In genomic region chr16:84585886-84586285, GRCh38 we compare ENCODE assay signal across 8 cellular contexts. TPM values are rescaled to one million over a fixed set of nuclear protein-coding genes. Genes with fewer than 3 reads are reported as not detected.
DNase-seq lines count a peak whose midpoint lies in the region; ATAC-seq, FAIRE-seq and TF ChIP-seq lines count a peak whose summit lies in the region.

No MANE protein-coding gene starts in this region.

- H3K79me2 ChIP-seq in K562 (ENCODE audit: control insufficient read depth, insufficient read depth, low read length) (peaks cover 6% of the 10 kb centered on the region; the same call in 1 of the 3 replicates), PC-9 (ENCODE audit: low read depth) (peaks cover 67% of the 10 kb centered on the region)

- no peaks in the 10 kb centered on the region for H3K9me2 ChIP-seq in PC-9 (ENCODE audit: insufficient read depth)

- CTCF ChIA-PET in A673 (lab: Charles Lee) (no interaction called here), K562 (lab: Yijun Ruan, JAX; ENCODE audit: low intra/inter-chr PET ratio) (no interaction called here), PC-9 (lab: Charles Lee) (no interaction called here)

- H3K4me1 ChIP-seq in A673 (ENCODE audit: insufficient read depth, low read length, poor library complexity, severe bottlenecking) (no peaks in the 10 kb centered on the region), K562 (replicated peaks in 1 of 2; ENCODE audit: control insufficient read depth in 2 of 2, insufficient read depth in 2 of 2, low read length in 2 of 2) (peaks cover 0 to 12% of the 10 kb centered on the region in 2 experiments; a peak in 3 of 5 replicates), PC-9 (replicated peaks; ENCODE audit: insufficient read depth) (no peaks in the 10 kb centered on the region)

- no peak for TF ChIP-seq RAD21 in K562 (CRISPR knock-in tag; conservative IDR thresholded peaks at IDR 0.05 in 1 of 2, IDR thresholded peaks at IDR 0.05 in 1 of 2)

- no peak overlapping the region for H3K4me3 ChIP-seq in A673 (ENCODE audit: low read depth, low read length, poor library complexity, severe bottlenecking)
- no peak overlapping the region for H3K4me3 ChIP-seq in K562
- H3K4me3 ChIP-seq in PC-9: no peak overlapping the region

- intact Hi-C loops in A673 (cut with micrococcal nuclease; ENCODE audit: unreplicated experiment) (no loop called here), K562 (cut with micrococcal nuclease) (no loop called here), sciatic nerve (cut with DNase I) (no loop called here), PC-9 (cut with micrococcal nuclease; ENCODE audit: unreplicated experiment) (no loop called here)

- FAIRE-seq in K562 (lab: Jason Lieb, UNC): peak; percentile 97

- POLR2A ChIA-PET in A673 (lab: Charles Lee; ENCODE audit: low non-redundant PET) (no interaction called here), K562 (lab: Yijun Ruan, JAX) (interaction anchor here (0.6 to 1.9 kb wide), 6 partner anchors 9 to 44 kb away, joined by 3 to 6 read pairs (median 4); no protein-coding TSS in a partner anchor), PC-9 (lab: Charles Lee; ENCODE audit: unreplicated experiment) (no interaction called here)

- H3K9ac ChIP-seq in K562 (ENCODE audit: insufficient read depth in 1 of 2, low read depth in 2 of 2, low read length in 2 of 2): no peak overlapping the region

- no peak for TF ChIP-seq EP300 in K562 (IDR thresholded peaks at IDR 0.05; ENCODE audit: low read length)

- H3K36me3 ChIP-seq in A673 (ENCODE audit: insufficient read depth, low read length, poor library complexity, severe bottlenecking) (no peaks in the 10 kb centered on the region), K562 (ENCODE audit: control insufficient read depth, insufficient read depth, low read length) (peaks cover 21% of the 10 kb centered on the region; the same call in 1 of the 3 replicates), PC-9 (ENCODE audit: low read depth) (peaks cover 12% of the 10 kb centered on the region; the same call in 1 of the 2 replicates)

- BruUV-seq in A673 (replicated peaks; lab: Mats Ljungman, UMichigan) (no TSS peak), K562 (replicated peaks; lab: Mats Ljungman, UMichigan) (no TSS peak), PC-9 (replicated peaks; lab: Mats Ljungman, UMichigan) (no TSS peak)

- DNase-seq in A673 (ENCODE audit: low spot score) (peak; percentile 33), K562 (ENCODE audit: extremely low read depth in 1 of 4, low spot score in 3 of 4) (peak; percentile 72 to 88 (median 74)), sciatic nerve (ENCODE audit: low spot score) (no peak), activated gamma-delta T cell treated with Interleukin-2 at 50 U/mL for 16 hours (no peak), PC-9 (no peak), SW 1271 (lab: John Stamatoyannopoulos, UW) (no peak)

- no peaks in the 10 kb centered on the region for H3K9me1 ChIP-seq in K562 (ENCODE audit: control insufficient read depth, insufficient read depth, low read length)

- TF ChIP-seq CTCF in A673 (conservative IDR thresholded peaks at IDR 0.05; ENCODE audit: low read depth, low read length) (no peak), K562 (IDR thresholded peaks at IDR 0.05 in 2 of 3, conservative IDR thresholded peaks at IDR 0.05 in 1 of 3; ENCODE audit: insufficient read depth in 2 of 3, low read depth in 1 of 3, low read length in 3 of 3) (no peak), PC-9 (conservative IDR thresholded peaks at IDR 0.05) (no peak)

- WGBS in K562 (ENCODE audit: insufficient coverage, low coverage, missing lambda C conversion rate): 36% methylated on average over 10 of the region's 10 CpGs

- in situ Hi-C loops in K562 (cut with MboI): no loop called here

- H3K27me3 ChIP-seq in A673 (replicated peaks; ENCODE audit: insufficient read depth, low read depth, low read length, poor library complexity) (no peaks in the 10 kb centered on the region), K562 (ENCODE audit: control insufficient read depth in 2 of 2, insufficient read depth in 2 of 2, low read length in 2 of 2) (no peaks in the 10 kb centered on the region), PC-9 (ENCODE audit: insufficient read depth, low read depth) (no peaks in the 10 kb centered on the region)

- H3F3A ChIP-seq in PC-9 (ENCODE audit: insufficient read depth, low read depth): peaks cover 66% of the 10 kb centered on the region

- peak; percentile 67 for ATAC-seq in HG03432 (IDR thresholded peaks at IDR 0.05; ENCODE audit: unreplicated experiment)
- ATAC-seq in K562: peak; percentile 100
- peak; percentile 49 for ATAC-seq in sciatic nerve

- TF ChIP-seq POLR2A in GM19193 (IDR thresholded peaks at IDR 0.05; ENCODE audit: extremely low read depth, insufficient read depth, insufficient read length) (peak; percentile 32), K562 (conservative IDR thresholded peaks at IDR 0.05) (no peak)

- H3K9me3 ChIP-seq in A673 (ENCODE audit: low read depth, low read length, poor library complexity, severe bottlenecking): no peaks in the 10 kb centered on the region
- no peaks in the 10 kb centered on the region for H3K9me3 ChIP-seq in K562 (replicated peaks; ENCODE audit: control insufficient read depth, insufficient read depth, low read depth, low read length)
- H3K9me3 ChIP-seq in PC-9 (ENCODE audit: insufficient read depth, low read depth): no peaks in the 10 kb centered on the region

- peak overlapping the region; percentile 58 for H3K4me2 ChIP-seq in K562 (ENCODE audit: insufficient read depth, low read length)
- no peak overlapping the region for H3K4me2 ChIP-seq in PC-9

- H3K27ac ChIP-seq in A673 (ENCODE audit: low read depth, low read length, poor library complexity, severe bottlenecking) (no peak overlapping the region), K562 (ENCODE audit: extremely low read depth, low read depth, low read length) (no peak overlapping the region), PC-9 (no peak overlapping the region)

- H4K20me1 ChIP-seq in K562 (replicated peaks; ENCODE audit: control insufficient read depth, insufficient read depth, low read length) (peaks cover 6% of the 10 kb centered on the region), PC-9 (ENCODE audit: insufficient read depth) (peaks cover 74% of the 10 kb centered on the region)

- H2AFZ ChIP-seq in K562 (ENCODE audit: low read depth, low read length) (peak overlapping the region; percentile 48), PC-9 (no peak overlapping the region)

TF ChIP-seq in K562, 482 proteins besides CTCF, POLR2A, EP300 and RAD21 (continues in another document):
- TF ChIP-seq, protein P1, sequence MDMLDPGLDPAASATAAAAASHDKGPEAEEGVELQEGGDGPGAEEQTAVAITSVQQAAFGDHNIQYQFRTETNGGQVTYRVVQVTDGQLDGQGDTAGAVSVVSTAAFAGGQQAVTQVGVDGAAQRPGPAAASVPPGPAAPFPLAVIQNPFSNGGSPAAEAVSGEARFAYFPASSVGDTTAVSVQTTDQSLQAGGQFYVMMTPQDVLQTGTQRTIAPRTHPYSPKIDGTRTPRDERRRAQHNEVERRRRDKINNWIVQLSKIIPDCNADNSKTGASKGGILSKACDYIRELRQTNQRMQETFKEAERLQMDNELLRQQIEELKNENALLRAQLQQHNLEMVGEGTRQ (CRISPR knock-in tag; IDR thresholded peaks at IDR 0.05): peak; percentile 98
- no peak for TF ChIP-seq TARDBP (IDR thresholded peaks at IDR 0.05)

RNA-seq across cellular contexts. Expression of gene COTL1, which starts 32.0 kb away (rescaled TPM):
- total RNA-seq in A673 (2021): 34.1 and 35.9 TPM in 2 replicates
- total RNA-seq in K562 (2011; cell fraction: chromatin; rRNA removed; ENCODE audit: low replicate concordance): 27.5 and 42.5 TPM in 2 replicates
- total RNA-seq in K562 (2011; cell fraction: nucleolus; rRNA removed): 32.2 and 34.5 TPM in 2 replicates
- total RNA-seq in K562 (2011; cell fraction: nucleoplasm; rRNA removed): 35.0 and 39.8 TPM in 2 replicates
- 117 and 145 TPM in 2 replicates for total RNA-seq in K562 (2014; rRNA removed)
- 49.5 and 60.5 TPM in 2 replicates for total RNA-seq in K562 (2014; rRNA removed; fragmentation: Illumina TruSeq; extraction: Trizol)
- 71.8 and 72.5 TPM in 2 replicates for total RNA-seq in K562 (2015; rRNA removed; fragmentation: Illumina TruSeq; extraction: Trizol)
- 185 and 186 TPM in 2 replicates for total RNA-seq in K562 (2021)
- 33.9 and 39.4 TPM in 2 replicates for polyA plus RNA-seq in K562 (2011; rRNA removed)
- 54.4 and 79.1 TPM in 2 replicates for polyA plus RNA-seq in K562 (2011; cell fraction: cytosol; rRNA removed)
- 33.5 and 46.0 TPM in 2 replicates for polyA plus RNA-seq in K562 (2011; cell fraction: nucleus; rRNA removed)
- polyA plus RNA-seq in K562 (2012): 111 and 131 TPM in 2 replicates
- polyA plus RNA-seq in K562 (2014; fragmentation: Illumina TruSeq; extraction: Trizol): 161 TPM in 2 replicates
- 10 to 100 TPM; 27.7 to 33.4 TPM for polyA plus RNA-seq in K562 (2014; fragmentation: Nextera tagmentation; extraction: Ambion mirVana)
- 91.2 and 100 TPM in 2 replicates for polyA plus RNA-seq in K562 (2014; rRNA removed)
- 21.2 and 25.2 TPM in 2 replicates for polyA minus RNA-seq in K562 (2011; rRNA and poly(A)+ RNA removed)
- polyA minus RNA-seq in K562 (2011; cell fraction: cytosol; rRNA and poly(A)+ RNA removed): 32.1 and 32.6 TPM in 2 replicates
- 15.1 and 19.7 TPM in 2 replicates for polyA minus RNA-seq in K562 (2011; cell fraction: nucleus; rRNA and poly(A)+ RNA removed)
- total RNA-seq in sciatic nerve: 77.9 TPM
- 458 and 512 TPM in 2 replicates for total RNA-seq in PC-9 (2021)

Comparison
In these comparisons a context has a peak if more than half of its experiments do, and no peak if none do; other contexts are left out.
1. DNase-seq: peak in A673 (single experiment) and K562 (4 of 4); none in sciatic nerve (single experiment), activated gamma-delta T cell treated with Interleukin-2 at 50 U/mL for 16 hours (single experiment), PC-9 (0 of 2) and SW 1271 (0 of 2).
2. ATAC-seq: peak in every context shown above with its lines; median percentile 100 in K562; 67 in HG03432; 49 in sciatic nerve.